ENCODE assay signal across 12 cellular contexts in the genomic region with DNA sequence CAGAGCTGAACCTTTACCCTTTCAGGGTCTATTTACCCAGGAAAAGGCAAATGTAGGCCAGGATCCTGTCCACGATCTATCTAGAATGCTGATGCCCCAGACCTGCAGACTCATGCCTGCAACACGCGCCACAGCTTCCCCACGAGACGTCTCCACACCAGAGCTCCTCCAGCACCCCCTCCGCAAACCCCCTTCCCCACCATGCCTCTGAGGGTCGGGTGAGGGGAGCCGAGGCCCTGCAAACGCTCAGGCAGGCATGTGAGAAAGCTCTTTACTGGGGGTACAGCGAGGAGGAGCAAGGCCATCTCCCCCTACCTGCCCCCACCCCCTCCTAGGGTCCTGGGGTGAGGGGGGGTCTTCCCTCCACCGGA. TPM values are rescaled to one million over a fixed set of nuclear protein-coding genes. Genes with fewer than 3 reads are reported as not detected.
DNase-seq lines count a peak whose midpoint lies in the region; FAIRE-seq and TF ChIP-seq lines count a peak whose summit lies in the region.
"Had no signal": no experiment of that assay in that cellular context is flagged by ENCODE, and none has a peak within 500 bp of the region (broad histone marks: within the 10 kb centered on the region; RNA-seq: fewer than 3 reads in every experiment).

No MANE protein-coding gene starts in this region.

- no peak overlapping the region for H3K27ac Mint-ChIP-seq in type B pancreatic cell
- H3K27ac Mint-ChIP-seq: activated T-helper 17 cell treated with anti-CD3 and anti-CD28 coated beads, Interleukin-2, amount 50 U/mL, for 72 hours; progenitor cell of endocrine pancreas had no signal

- no peaks in the 10 kb centered on the region for H3F3A ChIP-seq in smooth muscle cell (ENCODE audit: low read depth)

- DNase-seq in GM12865 (ENCODE audit: low read depth) (no peak), adipocyte (ENCODE audit: low read depth) (no peak), smooth muscle cell (lab: John Stamatoyannopoulos, UW; ENCODE audit: unreplicated experiment) (no peak), D721Med (ENCODE audit: insufficient read length, low spot score) (no peak), OCI-M2 (lab: John Stamatoyannopoulos, UW; ENCODE audit: unreplicated experiment) (no peak), type B pancreatic cell (ENCODE audit: extremely low spot score, unreplicated experiment) (no peak), inferior parietal cortex (ENCODE audit: extremely low spot score) (no peak)
- DNase-seq: DMS 273 treated with DMSO at 0.1 percent for 48 hours had no signal

- H3K4me3 ChIP-seq in GM12865 (ENCODE audit: low read depth, low read length) (peak overlapping the region; percentile 35), adipocyte (ENCODE audit: low read length) (no peak overlapping the region), iPS-18a (ENCODE audit: low read length) (peak overlapping the region; percentile 97), smooth muscle cell (no peak overlapping the region)

- FAIRE-seq in D721Med (lab: Jason Lieb, UNC) = no peak

- H3K4me2 ChIP-seq in smooth muscle cell = peak overlapping the region; percentile 89

- H3K9me3 Mint-ChIP-seq in type B pancreatic cell = no peaks in the 10 kb centered on the region
- H3K9me3 Mint-ChIP-seq: activated T-helper 17 cell treated with anti-CD3 and anti-CD28 coated beads, Interleukin-2, amount 50 U/mL, for 72 hours had no signal

- H3K27me3 Mint-ChIP-seq in type B pancreatic cell = no peaks in the 10 kb centered on the region
- H3K27me3 Mint-ChIP-seq: activated T-helper 17 cell treated with anti-CD3 and anti-CD28 coated beads, Interleukin-2, amount 50 U/mL, for 72 hours; progenitor cell of endocrine pancreas had no signal

- no peak overlapping the region for H3K4me3 Mint-ChIP-seq in type B pancreatic cell
- H3K4me3 Mint-ChIP-seq: activated T-helper 17 cell treated with anti-CD3 and anti-CD28 coated beads, Interleukin-2, amount 50 U/mL, for 72 hours had no signal

- H3K79me2 ChIP-seq in smooth muscle cell (ENCODE audit: low read depth) = no peaks in the 10 kb centered on the region

- H3K4me1 ChIP-seq in adipocyte (ENCODE audit: control insufficient read depth, insufficient read depth, low read length) (peaks cover 11% of the 10 kb centered on the region), iPS-18a (ENCODE audit: control insufficient read depth, low read depth, low read length) (no peaks in the 10 kb centered on the region), smooth muscle cell (ENCODE audit: low read depth) (peaks cover 5% of the 10 kb centered on the region)

- H3K9ac ChIP-seq in adipocyte (ENCODE audit: low read length) (peak overlapping the region; percentile 94), iPS-18a (ENCODE audit: low read length) (peak overlapping the region; percentile 10), smooth muscle cell (ENCODE audit: low read depth) (no peak overlapping the region)

- TF ChIP-seq CTCF in GM12865 (IDR thresholded peaks at IDR 0.05; ENCODE audit: insufficient read depth, low read depth, low read length, missing control alignments) = no peak
- TF ChIP-seq CTCF in smooth muscle cell (IDR thresholded peaks at IDR 0.05; ENCODE audit: borderline replicate concordance, insufficient read depth, poor library complexity, severe bottlenecking) = no peak
- no peak for TF ChIP-seq CTCF in D721Med (IDR thresholded peaks at IDR 0.05; ENCODE audit: insufficient read depth, missing control alignments)
- TF ChIP-seq CTCF in type B pancreatic cell (conservative IDR thresholded peaks at IDR 0.05) = no peak

- H2AFZ ChIP-seq in smooth muscle cell (ENCODE audit: low read depth) = no peak overlapping the region

- no peaks in the 10 kb centered on the region for H3K9me3 ChIP-seq in adipocyte (ENCODE audit: control insufficient read depth, low read length)
- H3K9me3 ChIP-seq in iPS-18a (ENCODE audit: control insufficient read depth, low read depth, low read length) = no peaks in the 10 kb centered on the region
- H3K9me3 ChIP-seq in smooth muscle cell (replicated peaks; ENCODE audit: low read depth) = no peaks in the 10 kb centered on the region

- H3K4me1 Mint-ChIP-seq in type B pancreatic cell (ENCODE audit: unreplicated experiment) = no peaks in the 10 kb centered on the region

- H3K27ac ChIP-seq in iPS-18a (ENCODE audit: low read length) (peak overlapping the region; percentile 10), smooth muscle cell (ENCODE audit: low read depth) (peak overlapping the region; percentile 3)

- H4K20me1 ChIP-seq in smooth muscle cell (ENCODE audit: low read depth) = no peaks in the 10 kb centered on the region

- H3K36me3 ChIP-seq in adipocyte (ENCODE audit: control insufficient read depth, insufficient read depth, low read length, severe bottlenecking) (peaks cover 34% of the 10 kb centered on the region), iPS-18a (ENCODE audit: control insufficient read depth, low read depth, low read length) (peaks cover 28% of the 10 kb centered on the region), smooth muscle cell (ENCODE audit: low read depth) (no peaks in the 10 kb centered on the region)

- 88% methylated on average over 9 of the region's 11 CpGs for WGBS in smooth muscle cell (ENCODE audit: low lambda C conversion rate)

- peaks cover 8% of the 10 kb centered on the region for H3K36me3 Mint-ChIP-seq in type B pancreatic cell

- H3K27me3 ChIP-seq in adipocyte (replicated peaks; ENCODE audit: control insufficient read depth, insufficient read depth, low read length) = no peaks in the 10 kb centered on the region
- H3K27me3 ChIP-seq in iPS-18a (ENCODE audit: control insufficient read depth, insufficient read depth, low read length) = no peaks in the 10 kb centered on the region
- no peaks in the 10 kb centered on the region for H3K27me3 ChIP-seq in smooth muscle cell (ENCODE audit: low read depth)

RNA-seq across cellular contexts. Expression of a gene that starts 8.9 kb away (rescaled TPM):
- 5.3 and 9.2 TPM in 2 replicates for total RNA-seq in smooth muscle cell
- polyA plus RNA-seq in smooth muscle cell = 14.1 and 18.7 TPM in 2 replicates
- 43.1 and 49.3 TPM in 2 replicates for total RNA-seq in type B pancreatic cell (ENCODE audit: low replicate concordance)

RNA-seq across cellular contexts. Expression of a gene that starts 21.1 kb away (rescaled TPM):
- total RNA-seq in smooth muscle cell (123 and 124 TPM in 2 replicates), type B pancreatic cell (ENCODE audit: low replicate concordance) (327 and 356 TPM in 2 replicates)
- polyA plus RNA-seq in smooth muscle cell = 116 and 140 TPM in 2 replicates

RNA-seq across cellular contexts. Expression of a gene that starts 46.4 kb away (rescaled TPM):
- total RNA-seq in smooth muscle cell (not detected in 2 replicates), type B pancreatic cell (ENCODE audit: low replicate concordance) (not detected in 2 replicates)
- polyA plus RNA-seq in smooth muscle cell = not detected in 2 replicates
- total RNA-seq: activated T-helper 17 cell treated with anti-CD3 and anti-CD28 coated beads, Interleukin-2, amount 50 U/mL, for 72 hours; dermis microvascular lymphatic vessel endothelial cell; progenitor cell of endocrine pancreas had no signal

Comparison
In these comparisons a context has a peak if more than half of its experiments do, and no peak if none do; other contexts are left out.
1. H3K4me3 ChIP-seq: peak in GM12865 (single experiment) and iPS-18a (single experiment); none in adipocyte (single experiment) and smooth muscle cell (single experiment).